Comparison of ENCODE assay signal across 7 cellular contexts in the genomic region with DNA sequence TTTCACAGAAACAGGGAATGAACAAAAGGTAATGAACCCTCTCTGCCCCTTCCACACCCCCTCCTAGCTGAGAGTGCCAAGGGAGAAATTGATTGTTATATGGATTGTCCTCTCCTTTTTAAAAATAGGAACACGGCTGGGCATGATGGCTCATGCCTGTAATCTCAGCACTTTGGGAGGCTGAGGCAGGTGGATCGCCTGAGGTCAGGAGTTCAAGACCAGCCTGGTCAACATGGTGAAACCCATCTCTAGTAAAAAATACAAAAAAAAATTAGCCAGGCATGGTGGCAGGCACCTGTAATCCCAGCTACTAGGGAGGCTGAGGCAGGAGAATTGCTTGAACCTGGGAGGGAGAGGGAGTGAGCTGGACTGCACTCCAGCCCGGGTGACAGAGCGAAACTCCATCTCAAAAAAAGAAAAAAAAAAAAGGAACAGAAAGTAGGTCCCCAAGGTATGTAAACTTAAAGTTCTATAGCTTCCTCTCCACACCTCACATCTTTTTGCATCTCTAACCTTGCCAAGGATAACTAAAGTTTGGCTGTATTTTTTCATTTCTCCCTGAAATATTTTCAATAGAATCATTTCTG. TPM values are rescaled to one million over a fixed set of nuclear protein-coding genes. Genes with fewer than 3 reads are reported as not detected.
DNase-seq lines count a peak whose midpoint lies in the region; ATAC-seq, FAIRE-seq and TF ChIP-seq lines count a peak whose summit lies in the region.
"Not testable (repeated sequence)": the region's sequence is repeated elsewhere in the genome, so short reads cannot be mapped to it uniquely, and the experiment has no call there.

No MANE protein-coding gene starts in this region.

- POLR2A ChIA-PET in GM12878 (lab: Charles Lee), result interaction anchor here (0.6 to 4.9 kb wide), 17 partner anchors 10 to 268 kb away, joined by 3 to 40 read pairs (median 4); a partner anchor contains a TSS

- not testable (repeated sequence) for H3K36me3 ChIP-seq in GM12878 (ENCODE audit: control insufficient read depth in 2 of 2, insufficient read depth in 2 of 2, low read length in 1 of 2)

- TF ChIP-seq POLR2A in GM18505 (IDR thresholded peaks at IDR 0.05; ENCODE audit: borderline replicate concordance, extremely low read depth, insufficient read depth, insufficient read length); GM12878 (IDR thresholded peaks at IDR 0.05; ENCODE audit: low read depth, low read length): not testable (repeated sequence)

- peak overlapping the region; percentile 58 for H3K4me2 ChIP-seq in GM12878 (ENCODE audit: control insufficient read depth, insufficient read depth)

- intact Hi-C loops in GM12878 (cut with micrococcal nuclease; ENCODE audit: unreplicated experiment), result loop anchor here (2.0 kb wide), 1 partner anchor 14 kb away; no protein-coding TSS in a partner anchor

- peak overlapping the region; percentile 49; the same call in 1 of the 2 replicates for H3K4me3 ChIP-seq in GM12878

- RAD21 ChIA-PET in GM12878 (lab: Charles Lee; ENCODE audit: unreplicated experiment), result interaction anchor here (0.8 to 5.9 kb wide), 21 partner anchors 9 to 110 kb away, joined by 3 to 88 read pairs (median 5); no protein-coding TSS in a partner anchor

- H2AFZ ChIP-seq in GM12878 (ENCODE audit: control insufficient read depth, low read depth, low read length), result not testable (repeated sequence)

- H3K4me1 ChIP-seq in GM12878 (ENCODE audit: control insufficient read depth, insufficient read depth, low read length), result peaks cover 53% of the 10 kb centered on the region

- TF ChIP-seq CTCF in GM12878 (IDR thresholded peaks at IDR 0.05 in 2 of 3, conservative IDR thresholded peaks at IDR 0.05 in 1 of 3; ENCODE audit: control insufficient read depth in 2 of 3, extremely low read depth in 1 of 3, insufficient read depth in 1 of 3, low read depth in 3 of 3, low read length in 3 of 3), result not testable (repeated sequence)

- not testable (repeated sequence) for H4K20me1 ChIP-seq in GM12878 (ENCODE audit: control insufficient read depth, insufficient read depth)

- SMC1A ChIA-PET in GM12878 (lab: Charles Lee; ENCODE audit: uncharacterized antibody, unreplicated experiment), result interaction anchor here (0.6 to 7.1 kb wide), 24 partner anchors 8 to 329 kb away, joined by 3 to 117 read pairs (median 8); a partner anchor contains a TSS

- peak; percentile 16 for DNase-seq in NAMALWA (ENCODE audit: low spot score)
- DNase-seq in GM12878 (ENCODE audit: low read depth, low spot score), result not testable (repeated sequence)

- 0 out of 4 replicates have a peak, but pooled peaks of 1 of the 2 experiments have one; percentile 7 for TF ChIP-seq EP300 in GM12878 (IDR thresholded peaks at IDR 0.05; ENCODE audit: borderline replicate concordance in 1 of 2, control insufficient read depth in 1 of 2, low read depth in 2 of 2, low read length in 2 of 2)

- not testable (repeated sequence) for H3K27me3 ChIP-seq in GM12878 (replicated peaks in 1 of 2; ENCODE audit: control insufficient read depth in 2 of 2, insufficient read depth in 2 of 2, low read length in 1 of 2)

- not testable (repeated sequence) for BruUV-seq in GM12878 (replicated peaks; lab: Mats Ljungman, UMichigan)

- FAIRE-seq in GM12878 (lab: Jason Lieb, UNC), result not testable (repeated sequence)

- ATAC-seq in GM18505 (IDR thresholded peaks at IDR 0.05; ENCODE audit: unreplicated experiment) (peak; percentile 46), GM19328 (IDR thresholded peaks at IDR 0.05; ENCODE audit: unreplicated experiment) (peak; percentile 63), GM21619 (IDR thresholded peaks at IDR 0.05; ENCODE audit: unreplicated experiment) (peak; percentile 62), HG02885 (IDR thresholded peaks at IDR 0.05; ENCODE audit: poor library complexity, unreplicated experiment) (peak; percentile 69), HG03354 (IDR thresholded peaks at IDR 0.05; ENCODE audit: poor library complexity, severe bottlenecking, unreplicated experiment) (peak; percentile 76), GM12878 (peak; percentile 87)

- H3K9ac ChIP-seq in GM12878 (ENCODE audit: control insufficient read depth, insufficient read depth, low read length), result not testable (repeated sequence)

- TF ChIP-seq RAD21 in GM12878 (IDR thresholded peaks at IDR 0.05; ENCODE audit: insufficient read depth, low read depth, low read length), result not testable (repeated sequence)

- CTCF ChIA-PET in GM12878 (lab: Yijun Ruan, JAX), result interaction anchor here (0.9 to 11.7 kb wide), 12 partner anchors 13 to 78 kb away, joined by 3 to 103 read pairs (median 5); a partner anchor contains a TSS

- 23% methylated on average over 3 of the region's 4 CpGs for WGBS in GM12878 (ENCODE audit: insufficient coverage, insufficient replicate concordance, low lambda C conversion rate, missing lambda C conversion rate)

- not testable (repeated sequence) for H3K79me2 ChIP-seq in GM12878 (ENCODE audit: control insufficient read depth, insufficient read depth, low read length)

- in situ Hi-C loops in GM12878 (cut with MboI), result loop anchor here (25.0 kb wide), 1 partner anchor 241 kb away; no protein-coding TSS in a partner anchor

- peak overlapping the region; percentile 64 for H3K27ac ChIP-seq in GM12878 (ENCODE audit: control insufficient read depth, insufficient read depth)

- H3K9me3 ChIP-seq in GM12878 (replicated peaks; ENCODE audit: control insufficient read depth, insufficient read depth, low read length), result not testable (repeated sequence)

TF ChIP-seq in GM12878, 131 proteins besides CTCF, POLR2A, EP300 and RAD21 (continues in another document):
- TF ChIP-seq, protein P1, sequence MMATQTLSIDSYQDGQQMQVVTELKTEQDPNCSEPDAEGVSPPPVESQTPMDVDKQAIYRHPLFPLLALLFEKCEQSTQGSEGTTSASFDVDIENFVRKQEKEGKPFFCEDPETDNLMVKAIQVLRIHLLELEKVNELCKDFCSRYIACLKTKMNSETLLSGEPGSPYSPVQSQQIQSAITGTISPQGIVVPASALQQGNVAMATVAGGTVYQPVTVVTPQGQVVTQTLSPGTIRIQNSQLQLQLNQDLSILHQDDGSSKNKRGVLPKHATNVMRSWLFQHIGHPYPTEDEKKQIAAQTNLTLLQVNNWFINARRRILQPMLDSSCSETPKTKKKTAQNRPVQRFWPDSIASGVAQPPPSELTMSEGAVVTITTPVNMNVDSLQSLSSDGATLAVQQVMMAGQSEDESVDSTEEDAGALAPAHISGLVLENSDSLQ (IDR thresholded peaks at IDR 0.05), result peak; percentile 36; the same call in 1 of the 2 replicates
- peak; percentile 86 for TF ChIP-seq ZNF384 (IDR thresholded peaks at IDR 0.05; ENCODE audit: borderline replicate concordance, low read depth, low read length)
- peak; percentile 80 for TF ChIP-seq NBN (IDR thresholded peaks at IDR 0.05)
- peak; percentile 49; the same call in 1 of the 2 replicates for TF ChIP-seq NFIC (IDR thresholded peaks at IDR 0.05; ENCODE audit: low read depth, low read length)
- 0 out of 2 replicates have a peak, but pooled peaks have one; percentile 47 for TF ChIP-seq RCOR1 (conservative IDR thresholded peaks at IDR 0.05; ENCODE audit: low read depth, low read length)
- TF ChIP-seq IKZF2 (IDR thresholded peaks at IDR 0.05), result peak; percentile 30 to 45; a peak in 1 of 4 replicates
- TF ChIP-seq ZNF217 (IDR thresholded peaks at IDR 0.05), result peak; percentile 76; the same call in 1 of the 2 replicates
- TF ChIP-seq ATF7 (IDR thresholded peaks at IDR 0.05; ENCODE audit: low read depth), result peak; percentile 52
- 0 out of 2 replicates have a peak, but pooled peaks have one; percentile 48 for TF ChIP-seq EED (IDR thresholded peaks at IDR 0.05; ENCODE audit: low read depth)
- TF ChIP-seq HDGF (IDR thresholded peaks at IDR 0.05), result peak; percentile 60; the same call in 1 of the 2 replicates
- TF ChIP-seq, protein P2, sequence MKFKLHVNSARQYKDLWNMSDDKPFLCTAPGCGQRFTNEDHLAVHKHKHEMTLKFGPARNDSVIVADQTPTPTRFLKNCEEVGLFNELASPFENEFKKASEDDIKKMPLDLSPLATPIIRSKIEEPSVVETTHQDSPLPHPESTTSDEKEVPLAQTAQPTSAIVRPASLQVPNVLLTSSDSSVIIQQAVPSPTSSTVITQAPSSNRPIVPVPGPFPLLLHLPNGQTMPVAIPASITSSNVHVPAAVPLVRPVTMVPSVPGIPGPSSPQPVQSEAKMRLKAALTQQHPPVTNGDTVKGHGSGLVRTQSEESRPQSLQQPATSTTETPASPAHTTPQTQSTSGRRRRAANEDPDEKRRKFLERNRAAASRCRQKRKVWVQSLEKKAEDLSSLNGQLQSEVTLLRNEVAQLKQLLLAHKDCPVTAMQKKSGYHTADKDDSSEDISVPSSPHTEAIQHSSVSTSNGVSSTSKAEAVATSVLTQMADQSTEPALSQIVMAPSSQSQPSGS (IDR thresholded peaks at IDR 0.05; ENCODE audit: low read length), result peak; percentile 47; the same call in 1 of the 2 replicates
- 0 out of 2 replicates have a peak, but pooled peaks have one; percentile 6 for TF ChIP-seq BCL11A (IDR thresholded peaks at IDR 0.05; ENCODE audit: low read depth, low read length)
- TF ChIP-seq SPI1 (IDR thresholded peaks at IDR 0.05; ENCODE audit: borderline replicate concordance, insufficient read depth, low read depth, low read length), result peak; percentile 92
- peak; percentile 36; the same call in 1 of the 2 replicates for TF ChIP-seq MTA2 (IDR thresholded peaks at IDR 0.05; ENCODE audit: low read depth)

RNA-seq across cellular contexts. Expression of a gene that starts 26.6 kb away (rescaled TPM):
- 31.6 and 32.3 TPM in 2 replicates for total RNA-seq in GM12878 (2013; cell fraction: nucleolus; rRNA removed)
- total RNA-seq in GM12878 (2014; rRNA removed) (9.9 and 12.6 TPM in 2 replicates), GM12878 (2014; rRNA removed; fragmentation: Illumina TruSeq; extraction: Trizol) (11.2 TPM in 2 replicates), GM12878 (2021) (10.3 and 13.4 TPM in 2 replicates)
- 4.9 TPM for polyA plus RNA-seq in GM12878 (2011; ENCODE audit: low read depth)
- polyA plus RNA-seq in GM12878 (2011; rRNA removed) (15.9 and 23.8 TPM in 2 replicates), GM12878 (2014; fragmentation: Illumina TruSeq; extraction: Trizol) (13.6 and 16.3 TPM in 2 replicates), GM12878 (2014; fragmentation: Nextera tagmentation; extraction: Ambion mirVana) (1 to 10 TPM; 3.7 to 4.8 TPM), GM12878 (2014; rRNA removed) (8.9 and 9.6 TPM in 2 replicates), GM12878 (2016; fragmentation: Nextera tagmentation; extraction: Ambion mirVana) (10 to 100 TPM; 18.8 to 21.4 TPM)
- 4.9 and 6.4 TPM in 2 replicates for polyA plus RNA-seq in GM12878 (2011; cell fraction: cytosol; rRNA removed)
- polyA plus RNA-seq in GM12878 (2011; cell fraction: nucleus; rRNA removed), result 8.2 and 8.6 TPM in 2 replicates
- polyA plus RNA-seq in GM12878 (2012), result 7.9 and 11.3 TPM in 2 replicates
- polyA minus RNA-seq in GM12878 (2011; rRNA and poly(A)+ RNA removed), result 8.0 and 9.6 TPM in 2 replicates
- polyA minus RNA-seq in GM12878 (2011; cell fraction: cytosol; rRNA and poly(A)+ RNA removed), result 3.7 and 3.8 TPM in 2 replicates
- 3.1 and 9.6 TPM in 2 replicates for polyA minus RNA-seq in GM12878 (2011; cell fraction: nucleus; rRNA and poly(A)+ RNA removed)
